ENCODE assay signal across 1 cellular context in genomic region chr4:76341063-76341462, GRCh38.
TF ChIP-seq lines count a peak whose summit lies in the region.

No MANE protein-coding gene starts in this region.

TF ChIP-seq in A549, 52 proteins besides CTCF, POLR2A, EP300 and RAD21 (continued from another document):
- no peak for TF ChIP-seq REST (IDR thresholded peaks at IDR 0.05)
- TF ChIP-seq FOSL2 (IDR thresholded peaks at IDR 0.05), result no peak
- peak; percentile 38; the same call in 1 of the 2 replicates for TF ChIP-seq FOSL2 (CRISPR knock-in tag; IDR thresholded peaks at IDR 0.05)
